Comparison of ENCODE assay signal across 1 cellular context in the genomic region with DNA sequence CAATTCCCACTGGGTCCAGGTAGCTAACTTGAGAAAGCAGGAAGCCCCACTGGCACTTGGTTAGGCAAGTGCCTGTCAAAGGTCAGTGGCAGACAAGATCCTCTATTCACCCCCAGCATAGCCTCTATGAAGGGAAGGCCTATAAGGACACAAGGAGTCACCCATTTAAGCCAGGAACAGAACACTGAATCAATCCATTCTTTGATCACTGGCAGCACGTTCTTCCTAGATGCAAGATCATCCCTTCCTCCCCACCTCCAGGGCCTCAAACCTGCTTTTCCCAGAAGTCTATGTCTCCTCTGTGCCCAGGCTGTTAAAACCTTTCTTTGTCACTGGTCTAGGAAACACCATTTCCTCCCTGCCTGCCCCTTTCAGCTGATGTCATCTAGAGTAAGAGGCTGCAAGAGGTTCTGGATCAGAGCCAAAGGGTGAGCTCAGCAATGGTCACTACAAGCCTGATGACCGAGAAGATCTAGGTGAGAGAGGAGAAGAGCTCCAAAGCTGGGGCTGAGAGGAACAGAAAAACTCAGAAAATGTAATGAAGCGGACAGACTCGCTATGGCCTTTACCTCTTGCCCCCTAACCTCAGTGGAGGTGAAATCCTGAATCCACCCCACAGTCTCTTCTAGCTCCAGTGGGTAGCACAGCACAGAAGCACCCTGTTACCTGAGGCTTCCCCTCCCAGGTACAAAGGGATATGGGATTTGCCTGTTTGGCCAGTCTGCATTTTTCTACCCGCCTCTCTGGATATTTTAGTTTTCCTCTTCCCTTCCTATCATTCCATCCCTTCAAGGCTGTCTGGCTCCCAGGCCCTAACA.
TF ChIP-seq lines count a peak whose summit lies in the region.

No MANE protein-coding gene starts in this region.

TF ChIP-seq in K562, 482 proteins besides CTCF, POLR2A, EP300 and RAD21 (continued from another document and continues in another):
- TF ChIP-seq, protein P1, sequence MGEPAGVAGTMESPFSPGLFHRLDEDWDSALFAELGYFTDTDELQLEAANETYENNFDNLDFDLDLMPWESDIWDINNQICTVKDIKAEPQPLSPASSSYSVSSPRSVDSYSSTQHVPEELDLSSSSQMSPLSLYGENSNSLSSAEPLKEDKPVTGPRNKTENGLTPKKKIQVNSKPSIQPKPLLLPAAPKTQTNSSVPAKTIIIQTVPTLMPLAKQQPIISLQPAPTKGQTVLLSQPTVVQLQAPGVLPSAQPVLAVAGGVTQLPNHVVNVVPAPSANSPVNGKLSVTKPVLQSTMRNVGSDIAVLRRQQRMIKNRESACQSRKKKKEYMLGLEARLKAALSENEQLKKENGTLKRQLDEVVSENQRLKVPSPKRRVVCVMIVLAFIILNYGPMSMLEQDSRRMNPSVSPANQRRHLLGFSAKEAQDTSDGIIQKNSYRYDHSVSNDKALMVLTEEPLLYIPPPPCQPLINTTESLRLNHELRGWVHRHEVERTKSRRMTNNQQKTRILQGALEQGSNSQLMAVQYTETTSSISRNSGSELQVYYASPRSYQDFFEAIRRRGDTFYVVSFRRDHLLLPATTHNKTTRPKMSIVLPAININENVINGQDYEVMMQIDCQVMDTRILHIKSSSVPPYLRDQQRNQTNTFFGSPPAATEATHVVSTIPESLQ (CRISPR knock-in tag; IDR thresholded peaks at IDR 0.05) = no peak; the same call in 1 of the 2 replicates
- TF ChIP-seq, protein P2, sequence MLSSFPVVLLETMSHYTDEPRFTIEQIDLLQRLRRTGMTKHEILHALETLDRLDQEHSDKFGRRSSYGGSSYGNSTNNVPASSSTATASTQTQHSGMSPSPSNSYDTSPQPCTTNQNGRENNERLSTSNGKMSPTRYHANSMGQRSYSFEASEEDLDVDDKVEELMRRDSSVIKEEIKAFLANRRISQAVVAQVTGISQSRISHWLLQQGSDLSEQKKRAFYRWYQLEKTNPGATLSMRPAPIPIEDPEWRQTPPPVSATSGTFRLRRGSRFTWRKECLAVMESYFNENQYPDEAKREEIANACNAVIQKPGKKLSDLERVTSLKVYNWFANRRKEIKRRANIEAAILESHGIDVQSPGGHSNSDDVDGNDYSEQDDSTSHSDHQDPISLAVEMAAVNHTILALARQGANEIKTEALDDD (IDR thresholded peaks at IDR 0.05) = peak; percentile 12; the same call in 1 of the 2 replicates
- TF ChIP-seq, protein P3, sequence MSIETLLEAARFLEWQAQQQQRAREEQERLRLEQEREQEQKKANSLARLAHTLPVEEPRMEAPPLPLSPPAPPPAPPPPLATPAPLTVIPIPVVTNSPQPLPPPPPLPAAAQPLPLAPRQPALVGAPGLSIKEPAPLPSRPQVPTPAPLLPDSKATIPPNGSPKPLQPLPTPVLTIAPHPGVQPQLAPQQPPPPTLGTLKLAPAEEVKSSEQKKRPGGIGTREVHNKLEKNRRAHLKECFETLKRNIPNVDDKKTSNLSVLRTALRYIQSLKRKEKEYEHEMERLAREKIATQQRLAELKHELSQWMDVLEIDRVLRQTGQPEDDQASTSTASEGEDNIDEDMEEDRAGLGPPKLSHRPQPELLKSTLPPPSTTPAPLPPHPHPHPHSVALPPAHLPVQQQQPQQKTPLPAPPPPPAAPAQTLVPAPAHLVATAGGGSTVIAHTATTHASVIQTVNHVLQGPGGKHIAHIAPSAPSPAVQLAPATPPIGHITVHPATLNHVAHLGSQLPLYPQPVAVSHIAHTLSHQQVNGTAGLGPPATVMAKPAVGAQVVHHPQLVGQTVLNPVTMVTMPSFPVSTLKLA (conservative IDR thresholded peaks at IDR 0.05) = no peak
- TF ChIP-seq KDM5B (IDR thresholded peaks at IDR 0.05; ENCODE audit: insufficient replicate concordance, low read depth, low read length) = peak; percentile 74
- no peak for TF ChIP-seq RBM22 (IDR thresholded peaks at IDR 0.05; ENCODE audit: low read depth, low read length, poor library complexity, severe bottlenecking)
- TF ChIP-seq ZNF583 (CRISPR knock-in tag; IDR thresholded peaks at IDR 0.05) = peak; percentile 91
- peak; percentile 9; the same call in 1 of the 2 replicates for TF ChIP-seq LEF1 (IDR thresholded peaks at IDR 0.05)
- TF ChIP-seq, protein P4, sequence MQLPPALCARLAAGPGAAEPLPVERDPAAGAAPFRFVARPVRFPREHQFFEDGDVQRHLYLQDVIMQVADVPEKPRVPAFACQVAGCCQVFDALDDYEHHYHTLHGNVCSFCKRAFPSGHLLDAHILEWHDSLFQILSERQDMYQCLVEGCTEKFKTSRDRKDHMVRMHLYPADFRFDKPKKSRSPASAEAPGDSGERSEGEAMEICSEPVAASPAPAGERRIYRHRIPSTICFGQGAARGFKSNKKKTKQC (CRISPR knock-in tag; IDR thresholded peaks at IDR 0.05) = no peak; the same call in 1 of the 2 replicates
- TF ChIP-seq SNIP1 (IDR thresholded peaks at IDR 0.05; ENCODE audit: low read depth) = no peak
- TF ChIP-seq SIRT6 (IDR thresholded peaks at IDR 0.05; ENCODE audit: low read depth, low read length) = no peak
- TF ChIP-seq SETDB1 (IDR thresholded peaks at IDR 0.05; ENCODE audit: low read length) = no peak
- TF ChIP-seq, protein P5, sequence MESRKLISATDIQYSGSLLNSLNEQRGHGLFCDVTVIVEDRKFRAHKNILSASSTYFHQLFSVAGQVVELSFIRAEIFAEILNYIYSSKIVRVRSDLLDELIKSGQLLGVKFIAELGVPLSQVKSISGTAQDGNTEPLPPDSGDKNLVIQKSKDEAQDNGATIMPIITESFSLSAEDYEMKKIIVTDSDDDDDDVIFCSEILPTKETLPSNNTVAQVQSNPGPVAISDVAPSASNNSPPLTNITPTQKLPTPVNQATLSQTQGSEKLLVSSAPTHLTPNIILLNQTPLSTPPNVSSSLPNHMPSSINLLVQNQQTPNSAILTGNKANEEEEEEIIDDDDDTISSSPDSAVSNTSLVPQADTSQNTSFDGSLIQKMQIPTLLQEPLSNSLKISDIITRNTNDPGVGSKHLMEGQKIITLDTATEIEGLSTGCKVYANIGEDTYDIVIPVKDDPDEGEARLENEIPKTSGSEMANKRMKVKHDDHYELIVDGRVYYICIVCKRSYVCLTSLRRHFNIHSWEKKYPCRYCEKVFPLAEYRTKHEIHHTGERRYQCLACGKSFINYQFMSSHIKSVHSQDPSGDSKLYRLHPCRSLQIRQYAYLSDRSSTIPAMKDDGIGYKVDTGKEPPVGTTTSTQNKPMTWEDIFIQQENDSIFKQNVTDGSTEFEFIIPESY (CRISPR knock-in tag; IDR thresholded peaks at IDR 0.05) = peak; percentile 40; the same call in 1 of the 2 replicates
- TF ChIP-seq SREBF2 (CRISPR knock-in tag; IDR thresholded peaks at IDR 0.05) = no peak
- no peak for TF ChIP-seq ZC3H4 (CRISPR knock-in tag; IDR thresholded peaks at IDR 0.05; ENCODE audit: borderline replicate concordance)
- peak; percentile 89 for TF ChIP-seq SMARCA4 (IDR thresholded peaks at IDR 0.05)
- TF ChIP-seq KHSRP (IDR thresholded peaks at IDR 0.05) = no peak
- TF ChIP-seq, protein P6, sequence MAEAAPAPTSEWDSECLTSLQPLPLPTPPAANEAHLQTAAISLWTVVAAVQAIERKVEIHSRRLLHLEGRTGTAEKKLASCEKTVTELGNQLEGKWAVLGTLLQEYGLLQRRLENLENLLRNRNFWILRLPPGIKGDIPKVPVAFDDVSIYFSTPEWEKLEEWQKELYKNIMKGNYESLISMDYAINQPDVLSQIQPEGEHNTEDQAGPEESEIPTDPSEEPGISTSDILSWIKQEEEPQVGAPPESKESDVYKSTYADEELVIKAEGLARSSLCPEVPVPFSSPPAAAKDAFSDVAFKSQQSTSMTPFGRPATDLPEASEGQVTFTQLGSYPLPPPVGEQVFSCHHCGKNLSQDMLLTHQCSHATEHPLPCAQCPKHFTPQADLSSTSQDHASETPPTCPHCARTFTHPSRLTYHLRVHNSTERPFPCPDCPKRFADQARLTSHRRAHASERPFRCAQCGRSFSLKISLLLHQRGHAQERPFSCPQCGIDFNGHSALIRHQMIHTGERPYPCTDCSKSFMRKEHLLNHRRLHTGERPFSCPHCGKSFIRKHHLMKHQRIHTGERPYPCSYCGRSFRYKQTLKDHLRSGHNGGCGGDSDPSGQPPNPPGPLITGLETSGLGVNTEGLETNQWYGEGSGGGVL (CRISPR knock-in tag; IDR thresholded peaks at IDR 0.05) = 0 out of 2 replicates have a peak, but pooled peaks have one; percentile 4
- TF ChIP-seq PCBP1 (IDR thresholded peaks at IDR 0.05; ENCODE audit: low read depth, low read length, poor library complexity, severe bottlenecking) = no peak
- TF ChIP-seq, protein P7, sequence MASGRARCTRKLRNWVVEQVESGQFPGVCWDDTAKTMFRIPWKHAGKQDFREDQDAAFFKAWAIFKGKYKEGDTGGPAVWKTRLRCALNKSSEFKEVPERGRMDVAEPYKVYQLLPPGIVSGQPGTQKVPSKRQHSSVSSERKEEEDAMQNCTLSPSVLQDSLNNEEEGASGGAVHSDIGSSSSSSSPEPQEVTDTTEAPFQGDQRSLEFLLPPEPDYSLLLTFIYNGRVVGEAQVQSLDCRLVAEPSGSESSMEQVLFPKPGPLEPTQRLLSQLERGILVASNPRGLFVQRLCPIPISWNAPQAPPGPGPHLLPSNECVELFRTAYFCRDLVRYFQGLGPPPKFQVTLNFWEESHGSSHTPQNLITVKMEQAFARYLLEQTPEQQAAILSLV (tag; IDR thresholded peaks at IDR 0.05) = peak; percentile 92
- no peak for TF ChIP-seq SRSF3 (IDR thresholded peaks at IDR 0.05; ENCODE audit: insufficient read depth, low read length)
- no peak for TF ChIP-seq RBM15 (IDR thresholded peaks at IDR 0.05; ENCODE audit: insufficient read depth, low read length)
- TF ChIP-seq ZNF431 (CRISPR knock-in tag; IDR thresholded peaks at IDR 0.05) = no peak
- TF ChIP-seq PTTG1 (tag; IDR thresholded peaks at IDR 0.05; ENCODE audit: low read depth) = peak; percentile 74
- TF ChIP-seq ZNF253 (CRISPR knock-in tag; conservative IDR thresholded peaks at IDR 0.05) = no peak
- TF ChIP-seq, protein P8, sequence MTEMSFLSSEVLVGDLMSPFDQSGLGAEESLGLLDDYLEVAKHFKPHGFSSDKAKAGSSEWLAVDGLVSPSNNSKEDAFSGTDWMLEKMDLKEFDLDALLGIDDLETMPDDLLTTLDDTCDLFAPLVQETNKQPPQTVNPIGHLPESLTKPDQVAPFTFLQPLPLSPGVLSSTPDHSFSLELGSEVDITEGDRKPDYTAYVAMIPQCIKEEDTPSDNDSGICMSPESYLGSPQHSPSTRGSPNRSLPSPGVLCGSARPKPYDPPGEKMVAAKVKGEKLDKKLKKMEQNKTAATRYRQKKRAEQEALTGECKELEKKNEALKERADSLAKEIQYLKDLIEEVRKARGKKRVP (CRISPR knock-in tag; IDR thresholded peaks at IDR 0.05) = peak; percentile 99
- peak; percentile 100 for TF ChIP-seq JUND (IDR thresholded peaks at IDR 0.05; ENCODE audit: borderline replicate concordance, low read depth, low read length)
- TF ChIP-seq JUND (tag; IDR thresholded peaks at IDR 0.05; ENCODE audit: borderline replicate concordance, low read depth, low read length) = peak; percentile 99
- TF ChIP-seq ZNF384 (IDR thresholded peaks at IDR 0.05; ENCODE audit: low read depth, low read length) = no peak
- TF ChIP-seq NFE2L1 (tag; IDR thresholded peaks at IDR 0.05; ENCODE audit: borderline replicate concordance, low read depth) = no peak
- TF ChIP-seq CEBPG (CRISPR knock-in tag; IDR thresholded peaks at IDR 0.05) = peak; percentile 100
- peak; percentile 93 to 100 for TF ChIP-seq CEBPG (tag; conservative IDR thresholded peaks at IDR 0.05 in 1 of 2, IDR thresholded peaks at IDR 0.05 in 1 of 2)
- TF ChIP-seq TAF15 (IDR thresholded peaks at IDR 0.05; ENCODE audit: low read depth, low read length) = no peak
- no peak for TF ChIP-seq RAD51 (IDR thresholded peaks at IDR 0.05; ENCODE audit: borderline replicate concordance, low read depth)
- TF ChIP-seq NR2F6 (CRISPR knock-in tag; IDR thresholded peaks at IDR 0.05) = no peak
- TF ChIP-seq ZNF589 (CRISPR knock-in tag; IDR thresholded peaks at IDR 0.05; ENCODE audit: low read depth) = peak; percentile 98
- peak; percentile 66 for TF ChIP-seq ZEB2 (IDR thresholded peaks at IDR 0.05)
- TF ChIP-seq, protein P9, sequence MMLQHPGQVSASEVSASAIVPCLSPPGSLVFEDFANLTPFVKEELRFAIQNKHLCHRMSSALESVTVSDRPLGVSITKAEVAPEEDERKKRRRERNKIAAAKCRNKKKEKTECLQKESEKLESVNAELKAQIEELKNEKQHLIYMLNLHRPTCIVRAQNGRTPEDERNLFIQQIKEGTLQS (IDR thresholded peaks at IDR 0.05) = peak; percentile 99
- TF ChIP-seq, protein P9 (CRISPR knock-in tag; conservative IDR thresholded peaks at IDR 0.05) = peak; percentile 97
- no peak for TF ChIP-seq SIN3B (IDR thresholded peaks at IDR 0.05; ENCODE audit: low read depth)
- TF ChIP-seq PTBP1 (IDR thresholded peaks at IDR 0.05; ENCODE audit: low read depth, low read length) = no peak
- TF ChIP-seq TGIF2 (CRISPR knock-in tag; IDR thresholded peaks at IDR 0.05) = no peak
- no peak for TF ChIP-seq NR3C1 (CRISPR knock-in tag; IDR thresholded peaks at IDR 0.05)
- peak; percentile 96 for TF ChIP-seq HDAC8 (tag; IDR thresholded peaks at IDR 0.05)
- TF ChIP-seq, protein P10, sequence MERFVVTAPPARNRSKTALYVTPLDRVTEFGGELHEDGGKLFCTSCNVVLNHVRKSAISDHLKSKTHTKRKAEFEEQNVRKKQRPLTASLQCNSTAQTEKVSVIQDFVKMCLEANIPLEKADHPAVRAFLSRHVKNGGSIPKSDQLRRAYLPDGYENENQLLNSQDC (CRISPR knock-in tag; IDR thresholded peaks at IDR 0.05) = no peak
- TF ChIP-seq ZKSCAN8 (CRISPR knock-in tag; IDR thresholded peaks at IDR 0.05) = peak; percentile 78
- TF ChIP-seq, protein P11, sequence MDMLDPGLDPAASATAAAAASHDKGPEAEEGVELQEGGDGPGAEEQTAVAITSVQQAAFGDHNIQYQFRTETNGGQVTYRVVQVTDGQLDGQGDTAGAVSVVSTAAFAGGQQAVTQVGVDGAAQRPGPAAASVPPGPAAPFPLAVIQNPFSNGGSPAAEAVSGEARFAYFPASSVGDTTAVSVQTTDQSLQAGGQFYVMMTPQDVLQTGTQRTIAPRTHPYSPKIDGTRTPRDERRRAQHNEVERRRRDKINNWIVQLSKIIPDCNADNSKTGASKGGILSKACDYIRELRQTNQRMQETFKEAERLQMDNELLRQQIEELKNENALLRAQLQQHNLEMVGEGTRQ (CRISPR knock-in tag; IDR thresholded peaks at IDR 0.05) = no peak
- TF ChIP-seq IRF2 (CRISPR knock-in tag; IDR thresholded peaks at IDR 0.05) = no peak
- 0 out of 2 replicates have a peak, but pooled peaks have one; percentile 47 for TF ChIP-seq ZSCAN29 (IDR thresholded peaks at IDR 0.05)
- TF ChIP-seq TEAD4 (IDR thresholded peaks at IDR 0.05; ENCODE audit: low read length) = peak; percentile 58
- no peak for TF ChIP-seq TEAD4 (CRISPR knock-in tag; IDR thresholded peaks at IDR 0.05; ENCODE audit: borderline replicate concordance)
- no peak for TF ChIP-seq NR2C1 (IDR thresholded peaks at IDR 0.05)
- TF ChIP-seq NR2C1 (tag; IDR thresholded peaks at IDR 0.05) = peak; percentile 80
- TF ChIP-seq, protein P12, sequence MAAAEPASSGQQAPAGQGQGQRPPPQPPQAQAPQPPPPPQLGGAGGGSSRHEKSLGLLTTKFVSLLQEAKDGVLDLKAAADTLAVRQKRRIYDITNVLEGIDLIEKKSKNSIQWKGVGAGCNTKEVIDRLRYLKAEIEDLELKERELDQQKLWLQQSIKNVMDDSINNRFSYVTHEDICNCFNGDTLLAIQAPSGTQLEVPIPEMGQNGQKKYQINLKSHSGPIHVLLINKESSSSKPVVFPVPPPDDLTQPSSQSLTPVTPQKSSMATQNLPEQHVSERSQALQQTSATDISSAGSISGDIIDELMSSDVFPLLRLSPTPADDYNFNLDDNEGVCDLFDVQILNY (CRISPR knock-in tag; IDR thresholded peaks at IDR 0.05) = no peak
